ENCODE assay signal across 8 cellular contexts in the genomic region with DNA sequence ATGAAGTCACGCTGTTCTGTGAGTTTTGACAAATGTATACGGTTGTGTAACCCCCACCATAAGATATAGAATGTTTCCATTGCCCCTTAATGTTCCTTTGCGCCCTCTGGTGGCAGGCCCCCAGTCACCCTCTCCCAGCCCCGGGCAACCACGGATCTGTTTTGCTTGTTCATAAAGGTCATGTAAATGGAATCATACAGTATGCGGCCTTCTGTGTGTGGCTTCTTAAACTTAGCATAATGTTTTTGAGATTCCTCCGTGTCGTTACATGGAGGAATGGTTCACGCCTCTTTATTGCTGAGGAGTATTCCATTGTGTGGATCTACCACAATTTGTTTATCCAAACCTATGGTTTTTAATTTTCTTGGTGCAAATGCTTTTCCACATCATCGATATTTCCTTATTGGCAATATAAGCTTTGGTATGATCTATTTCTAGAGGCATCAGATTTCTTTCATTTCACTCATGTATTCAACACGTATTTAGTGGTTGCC. TPM values are rescaled to one million over a fixed set of nuclear protein-coding genes. Genes with fewer than 3 reads are reported as not detected.
DNase-seq lines count a peak whose midpoint lies in the region; ATAC-seq and TF ChIP-seq lines count a peak whose summit lies in the region.

No MANE protein-coding gene starts in this region.

- H3K4me2 ChIP-seq in mesendoderm (ENCODE audit: low read length), result no peak overlapping the region

- peaks cover 3% of the 10 kb centered on the region for H3K36me3 ChIP-seq in mesendoderm (ENCODE audit: control insufficient read depth, insufficient read depth, low read length)

- no peak overlapping the region for H3K23ac ChIP-seq in mesendoderm (ENCODE audit: low read length)

- no peak overlapping the region for H3K4me3 Mint-ChIP-seq in HFFc6

- H3K27me3 Mint-ChIP-seq in HFFc6 (ENCODE audit: insufficient read depth), result peaks cover 5% of the 10 kb centered on the region

- H3K9ac ChIP-seq in mesendoderm (ENCODE audit: low read length), result no peak overlapping the region

- no peaks in the 10 kb centered on the region for H3K27me3 ChIP-seq in dorsolateral prefrontal cortex
- H3K27me3 ChIP-seq in mesendoderm (ENCODE audit: insufficient read depth, low read length, poor library complexity), result no peaks in the 10 kb centered on the region

- H3K79me2 ChIP-seq in mesendoderm (ENCODE audit: control insufficient read depth, insufficient read depth, low read length), result no peaks in the 10 kb centered on the region

- no peak overlapping the region for H3K4ac ChIP-seq in mesendoderm (ENCODE audit: low read depth, low read length)

- H3K56ac ChIP-seq in mesendoderm (ENCODE audit: low read length), result no peak overlapping the region

- no peak overlapping the region for H2BK120ac ChIP-seq in mesendoderm (ENCODE audit: low read depth, low read length)

- TF ChIP-seq CTCF in HFFc6 (IDR thresholded peaks at IDR 0.05), result peak; percentile 88
- TF ChIP-seq CTCF in dorsolateral prefrontal cortex (IDR thresholded peaks at IDR 0.05 in 54 of 56, conservative IDR thresholded peaks at IDR 0.05 in 2 of 56; ENCODE audit: low read depth in 1 of 56, partially characterized antibody in 56 of 56), result peak; percentile 26 to 79 (median 65)

- intact Hi-C loops in dorsolateral prefrontal cortex (cut with DNase I), result loop anchor here in 1 of 2 donors (5.0 kb wide), 1 partner anchor 178 kb away; the partner anchor contains the start of gene ANKRD6

- no peaks in the 10 kb centered on the region for H3K36me3 Mint-ChIP-seq in HFFc6 (ENCODE audit: low read depth)

- no peak overlapping the region for H4K5ac ChIP-seq in mesendoderm (ENCODE audit: low read length)

- H3K79me1 ChIP-seq in mesendoderm (ENCODE audit: low read length), result no peaks in the 10 kb centered on the region

- no peaks in the 10 kb centered on the region for H3K4me1 ChIP-seq in mesendoderm (ENCODE audit: control insufficient read depth, low read depth, low read length)

- H2BK15ac ChIP-seq in mesendoderm (replicated peaks; ENCODE audit: low read depth), result no peak overlapping the region

- no peak overlapping the region for H3K27ac Mint-ChIP-seq in HFFc6

- H4K8ac ChIP-seq in mesendoderm (ENCODE audit: low read depth, low read length), result no peak overlapping the region

- no peak for ATAC-seq in HG03139 (IDR thresholded peaks at IDR 0.05; ENCODE audit: unreplicated experiment)

- H3K27ac ChIP-seq in dorsolateral prefrontal cortex (no peak overlapping the region), mesendoderm (ENCODE audit: low read depth, low read length) (no peak overlapping the region)

- no peak overlapping the region for H3K4me3 ChIP-seq in dorsolateral prefrontal cortex
- H3K4me3 ChIP-seq in mesendoderm (ENCODE audit: low read length), result no peak overlapping the region

- no peaks in the 10 kb centered on the region for H3K4me1 Mint-ChIP-seq in HFFc6 (ENCODE audit: low read depth)

- no CpG with 5 or more reads among the region's 11 CpGs for WGBS in mesendoderm (ENCODE audit: extremely low coverage, insufficient coverage, low lambda C conversion rate)

- no peak overlapping the region for H2BK5ac ChIP-seq in mesendoderm (ENCODE audit: low read length)

- DNase-seq in GDM1 (lab: John Stamatoyannopoulos, UW), result peak; percentile 47
- peak; percentile 17 for DNase-seq in HFFc6
- peak; percentile 8 to 66 for DNase-seq in NCI-H526 (lab: John Stamatoyannopoulos, UW)
- peak; percentile 80 to 86 for DNase-seq in activated CD4-positive, alpha-beta T cell treated with anti-CD3 and anti-CD28 coated beads, Interleukin-2, amount 50 U/mL, for 48 hours
- peak in 6 of 10 donors; percentile 17 to 49 (median 30) for DNase-seq in dorsolateral prefrontal cortex
- DNase-seq in mesendoderm, result peak; percentile 61
- peak; percentile 57 to 70 for DNase-seq in stimulated activated CD8-positive, alpha-beta memory T cell treated with anti-CD3 and anti-CD28 coated beads, Interleukin-4, amount 100 ng/mL, for 4 hours (ENCODE audit: low read depth in 2 of 2, low spot score in 1 of 2)

- no peak overlapping the region for H2AK5ac ChIP-seq in mesendoderm (ENCODE audit: low read length)

- no peaks in the 10 kb centered on the region for H3K9me3 Mint-ChIP-seq in HFFc6

- H3K18ac ChIP-seq in mesendoderm (ENCODE audit: low read length), result no peak overlapping the region

RNA-seq across cellular contexts. Expression of gene LYRM2, which starts 28.4 kb away (rescaled TPM):
- 10 to 100 TPM; 39.9 to 48.4 (median 44.9) TPM for total RNA-seq in HFFc6 (2021; fragmentation: NEBNext Ultra II Directional; extraction: Animal tissue kit (Norgen Biotek cat#: 25700))
- 10 to 100 TPM; 30.1 to 60.1 (median 43.4) TPM for total RNA-seq in dorsolateral prefrontal cortex
- 30.4 TPM for polyA plus RNA-seq in mesendoderm (2013, experiment 1 of 2)
- polyA plus RNA-seq in mesendoderm (2013, experiment 2 of 2), result 30.0 TPM

Comparison
In these comparisons a context has a peak if more than half of its experiments do, and no peak if none do; other contexts are left out.
1. DNase-seq: peak in every context shown above with its lines; median percentile 83 in activated CD4-positive, alpha-beta T cell treated with anti-CD3 and anti-CD28 coated beads, Interleukin-2, amount 50 U/mL, for 48 hours; 64 in stimulated activated CD8-positive, alpha-beta memory T cell treated with anti-CD3 and anti-CD28 coated beads, Interleukin-4, amount 100 ng/mL, for 4 hours; 61 in mesendoderm; 47 in GDM1; 37 in NCI-H526; 30 in dorsolateral prefrontal cortex; 17 in HFFc6.